ENCODE assay signal across 8 cellular contexts in the genomic region with DNA sequence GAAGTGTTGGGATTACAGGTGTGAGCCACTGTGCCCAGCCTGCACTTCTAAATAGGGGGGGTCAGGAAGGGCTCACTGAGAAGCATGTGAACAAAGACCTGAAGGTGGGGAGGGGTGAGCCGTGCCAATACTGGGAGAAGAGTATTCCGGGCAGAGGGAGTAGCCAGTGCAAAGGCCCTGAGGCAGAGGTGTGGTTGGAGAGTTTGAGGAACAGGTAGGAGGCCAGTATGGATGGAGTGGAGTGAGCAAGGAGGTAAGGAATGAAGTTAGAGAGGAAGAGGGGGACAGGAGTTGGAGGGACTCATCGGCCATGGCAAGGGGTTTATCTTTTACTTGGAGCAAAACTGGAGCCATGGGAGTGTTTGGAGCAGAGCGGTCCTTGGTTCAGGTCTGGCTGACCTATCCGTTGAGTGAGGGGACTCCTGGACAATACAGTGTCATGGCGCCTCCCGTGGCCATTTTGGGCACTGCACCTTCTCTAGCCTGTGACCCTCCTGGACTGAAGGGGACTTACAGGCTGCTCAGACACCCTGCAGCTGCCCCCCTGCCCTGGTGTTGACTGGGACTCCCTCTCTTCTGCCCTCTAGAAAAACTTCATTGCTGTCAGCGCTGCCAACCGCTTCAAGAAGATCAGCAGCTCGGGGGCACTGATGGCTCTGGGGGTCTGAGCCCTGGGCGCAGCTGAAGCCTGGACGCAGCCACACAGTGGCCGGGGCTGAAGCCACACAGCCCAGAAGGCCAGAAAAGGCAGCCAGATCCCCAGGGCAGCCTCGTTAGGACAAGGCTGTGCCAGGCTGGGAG. TPM values are rescaled to one million over a fixed set of nuclear protein-coding genes. Genes with fewer than 3 reads are reported as not detected.
DNase-seq lines count a peak whose midpoint lies in the region; ATAC-seq, FAIRE-seq and TF ChIP-seq lines count a peak whose summit lies in the region.

No MANE protein-coding gene starts in this region.

- peaks cover 33% of the 10 kb centered on the region for H3K4me1 Mint-ChIP-seq in nephron

- no peaks in the 10 kb centered on the region for H3K9me3 ChIP-seq in H1 (ENCODE audit: insufficient read depth in 2 of 2, low read depth in 1 of 2, low read length in 1 of 2)
- no peaks in the 10 kb centered on the region for H3K9me3 ChIP-seq in tibial nerve

- 60% methylated on average over 14 of the region's 14 CpGs; no CpG with 5 or more reads in 1 of the 2 experiments for WGBS in H1 (ENCODE audit: extremely low coverage in 1 of 2, insufficient coverage in 1 of 2, insufficient read length in 1 of 2, insufficient replicate concordance in 2 of 2, low coverage in 1 of 2, low lambda C conversion rate in 2 of 2, missing lambda C conversion rate in 1 of 2), 2 experiments
- WGBS in tibial nerve, 2 donors = 42 to 51% methylated on average over 7 to 10 of the region's 14 CpGs

- DNase-seq in NCI-H1105 treated with DMSO at 0.1 percent for 48 hours (lab: John Stamatoyannopoulos, UW) = peak; percentile 9
- DNase-seq in NCI-H1105 (lab: John Stamatoyannopoulos, UW) = no peak
- peak; percentile 30 for DNase-seq in MV-4-11 (lab: John Stamatoyannopoulos, UW)
- peak; percentile 78 to 82 for DNase-seq in activated CD4-positive, alpha-beta T cell treated with anti-CD3 and anti-CD28 coated beads, Interleukin-2, amount 50 U/mL, for 48 hours
- peak; percentile 83 to 99 for DNase-seq in H1 (ENCODE audit: low read depth in 1 of 2, low spot score in 2 of 2)
- DNase-seq in tibial nerve (ENCODE audit: low spot score in 2 of 2) = peak; percentile 61 to 83

- H3K4me1 ChIP-seq in H1 (replicated peaks in 1 of 4; ENCODE audit: control insufficient read depth in 3 of 4, insufficient read depth in 4 of 4, low read length in 3 of 4) (peaks cover 0 to 12% (median 10%) of the 10 kb centered on the region in 4 experiments; a peak in 5 of 7 replicates), tibial nerve (peaks cover 0 to 62% (median 37%) of the 10 kb centered on the region in 4 donors)

- no peaks in the 10 kb centered on the region for H3K23me2 ChIP-seq in H1 (ENCODE audit: low read depth, low read length)

- POLR2A ChIA-PET in H1 (lab: Charles Lee; ENCODE audit: partially characterized antibody) = interaction anchor here (0.5 to 0.7 kb wide), 2 partner anchors 18 to 246 kb away, joined by 3 read pairs; no protein-coding TSS in a partner anchor

- 0 out of 2 replicates have a peak overlapping the region, but pooled peaks have one; percentile 92 for H2BK15ac ChIP-seq in H1 (ENCODE audit: low read length)

- no peak overlapping the region for H2BK20ac ChIP-seq in H1 (ENCODE audit: low read length)

- no peak overlapping the region for H4K5ac ChIP-seq in H1 (ENCODE audit: insufficient read length, low read depth, low read length)

- TF ChIP-seq RAD21 in H1 (IDR thresholded peaks at IDR 0.05 in 1 of 2, conservative IDR thresholded peaks at IDR 0.05 in 1 of 2; ENCODE audit: low read depth in 2 of 2, low read length in 2 of 2) = peak; percentile 73 to 80

- peak; percentile 98 to 100 (median 100) for TF ChIP-seq CTCF in H1 (IDR thresholded peaks at IDR 0.05; ENCODE audit: control extremely low read depth in 1 of 3, insufficient read depth in 1 of 3, low read depth in 1 of 3, low read length in 3 of 3)
- peak; percentile 82 to 92 (median 90) for TF ChIP-seq CTCF in nephron (IDR thresholded peaks at IDR 0.05; ENCODE audit: unreplicated experiment in 3 of 3)
- TF ChIP-seq CTCF in tibial nerve (IDR thresholded peaks at IDR 0.05) = peak; percentile 70 to 85 (median 74)

- peak overlapping the region in 2 of 3 experiments; percentile 78 to 89 for H3K27ac Mint-ChIP-seq in nephron

- TF ChIP-seq EP300 in H1 (IDR thresholded peaks at IDR 0.05; ENCODE audit: borderline replicate concordance in 1 of 2, low read depth in 2 of 2, low read length in 2 of 2) = no peak
- TF ChIP-seq EP300 in tibial nerve (IDR thresholded peaks at IDR 0.05) = no peak

- no peak overlapping the region for H3K23ac ChIP-seq in H1 (ENCODE audit: insufficient read length)

- no peak overlapping the region for H3K56ac ChIP-seq in H1 (replicated peaks; ENCODE audit: insufficient read length, low read depth, low read length)

- no peak overlapping the region for H2BK12ac ChIP-seq in H1 (ENCODE audit: low read depth, low read length)

- ATAC-seq in GM21423 (IDR thresholded peaks at IDR 0.05; ENCODE audit: unreplicated experiment) = no peak

- H3K4me2 ChIP-seq in H1 (ENCODE audit: insufficient read depth in 1 of 2, low read depth in 2 of 2, low read length in 2 of 2) = no peak overlapping the region

- H4K8ac ChIP-seq in H1 (ENCODE audit: extremely low read depth, insufficient read depth, low read length) = peak overlapping the region; percentile 66; the same call in 1 of the 2 replicates

- no peak overlapping the region for H2BK120ac ChIP-seq in H1 (replicated peaks; ENCODE audit: low read depth, low read length)

- TF ChIP-seq POLR2A in H1 (IDR thresholded peaks at IDR 0.05; ENCODE audit: control extremely low read depth in 1 of 2, low read depth in 2 of 2, low read length in 2 of 2) = no peak
- no peak for TF ChIP-seq POLR2A in tibial nerve (IDR thresholded peaks at IDR 0.05)

- peak overlapping the region; percentile 60 for H3K18ac ChIP-seq in H1 (ENCODE audit: extremely low read depth, low read length)

- CTCF ChIA-PET in H1 (lab: Charles Lee; ENCODE audit: partially characterized antibody) = interaction anchor here (0.7 to 7.3 kb wide), 20 partner anchors 9 to 258 kb away, joined by 3 to 111 read pairs (median 4); partner anchors contain the start of genes FOXS1, MYLK2 and PDRG1

- no peak overlapping the region for H2AK5ac ChIP-seq in H1 (ENCODE audit: low read depth, low read length)

- H4K20me1 ChIP-seq in H1 (replicated peaks in 1 of 2; ENCODE audit: control insufficient read depth in 1 of 2, insufficient read depth in 2 of 2, low read length in 2 of 2) = no peaks in the 10 kb centered on the region

- H3K27ac ChIP-seq in H1 (ENCODE audit: low read depth, low read length) = no peak overlapping the region
- H3K27ac ChIP-seq in tibial nerve = peak overlapping the region in 3 of 4 donors; percentile 11 to 79 (median 75)

- H3K27me3 ChIP-seq in H1 (replicated peaks in 1 of 4; ENCODE audit: control insufficient read depth in 3 of 4, extremely low read depth in 1 of 4, insufficient read depth in 3 of 4, low read length in 3 of 4) = no peaks in the 10 kb centered on the region
- no peaks in the 10 kb centered on the region for H3K27me3 ChIP-seq in tibial nerve

- no peaks in the 10 kb centered on the region for H3K27me3 Mint-ChIP-seq in nephron (ENCODE audit: low read depth)

- no peak overlapping the region for H3K4me3 Mint-ChIP-seq in nephron

- no peak overlapping the region for H3K4ac ChIP-seq in H1 (replicated peaks; ENCODE audit: insufficient read length, low read depth, low read length)

- H3K9ac ChIP-seq in H1 (replicated peaks in 1 of 4; ENCODE audit: extremely low read depth in 1 of 4, low read depth in 3 of 4, low read length in 3 of 4) = no peak overlapping the region; a peak in 1 of 7 replicates

- H3K36me3 Mint-ChIP-seq in nephron (ENCODE audit: low read depth) = no peaks in the 10 kb centered on the region

- no peaks in the 10 kb centered on the region for H3K79me1 ChIP-seq in H1 (ENCODE audit: low read depth, low read length)

- H3K4me3 ChIP-seq in H1 (ENCODE audit: extremely low read depth in 1 of 4, insufficient read depth in 2 of 4, low read depth in 3 of 4, low read length in 4 of 4) (no peak overlapping the region), tibial nerve (no peak overlapping the region)

- peak; percentile 94 for FAIRE-seq in H1 (lab: Jason Lieb, UNC)

- H3K9me3 Mint-ChIP-seq in nephron = no peaks in the 10 kb centered on the region

- H3K79me2 ChIP-seq in H1 (ENCODE audit: control insufficient read depth in 1 of 2, insufficient read depth in 2 of 2, low read length in 2 of 2) = no peaks in the 10 kb centered on the region

- H2AFZ ChIP-seq in H1 (ENCODE audit: low read length) = no peak overlapping the region

- 0 out of 2 replicates have a peak overlapping the region, but pooled peaks have one; percentile 5 for H2BK5ac ChIP-seq in H1 (ENCODE audit: low read depth, low read length)

- H3K36me3 ChIP-seq in H1 (ENCODE audit: control insufficient read depth in 2 of 4, insufficient read depth in 4 of 4, low read length in 3 of 4) = no peaks in the 10 kb centered on the region; a peak in 1 of 8 replicates
- no peaks in the 10 kb centered on the region for H3K36me3 ChIP-seq in tibial nerve

- H3K14ac ChIP-seq in H1 (ENCODE audit: insufficient read length) = no peak overlapping the region

- H4K91ac ChIP-seq in H1 (replicated peaks; ENCODE audit: insufficient read length, low read length) = no peak overlapping the region

RNA-seq across cellular contexts. Expression of gene FOXS1, which starts 12.1 kb away (rescaled TPM):
- total RNA-seq in H1 (2021; fragmentation: NEBNext Ultra II Directional; extraction: Animal tissue kit (Norgen Biotek cat#: 25700)) = not detected in 2 replicates
- 0.45 and 0.47 TPM in 2 replicates for polyA plus RNA-seq in H1 (2011; rRNA removed)
- polyA plus RNA-seq in H1 (2011; cell fraction: cytosol; rRNA removed) = 0.36 TPM
- polyA plus RNA-seq in H1 (2011; cell fraction: nucleus; rRNA removed) = 0.43 TPM
- polyA plus RNA-seq in H1 (2012, experiment 1 of 2) = 0.13 to 0.28 TPM in 2 of 4 replicates, not detected in the others
- 0.26 TPM for polyA plus RNA-seq in H1 (2012, experiment 2 of 2)
- 0.12 TPM for polyA plus RNA-seq in H1 (2013, experiment 1 of 2)
- 0.20 TPM for polyA plus RNA-seq in H1 (2013, experiment 2 of 2)
- not detected in 2 replicates for polyA minus RNA-seq in H1 (2011; rRNA and poly(A)+ RNA removed)
- polyA minus RNA-seq in H1 (2011; cell fraction: cytosol; rRNA and poly(A)+ RNA removed) = not detected
- 1.00 TPM for polyA minus RNA-seq in H1 (2011; cell fraction: nucleus; rRNA and poly(A)+ RNA removed)
- total RNA-seq in tibial nerve = 10 to 100 TPM in 1 of 4 donors, 1 to 10 TPM in 3; 3.0 to 11.8 (median 8.0) TPM

RNA-seq across cellular contexts. Expression of gene MYLK2, which starts 14.2 kb away (rescaled TPM):
- 0.22 TPM in 1 of 2 replicates, not detected in the other for total RNA-seq in H1 (2021; fragmentation: NEBNext Ultra II Directional; extraction: Animal tissue kit (Norgen Biotek cat#: 25700))
- polyA plus RNA-seq in H1 (2011; rRNA removed) = 0.26 and 0.27 TPM in 2 replicates
- 0.36 TPM for polyA plus RNA-seq in H1 (2011; cell fraction: cytosol; rRNA removed)
- polyA plus RNA-seq in H1 (2011; cell fraction: nucleus; rRNA removed) = 0.73 TPM
- 0.21 to 0.41 TPM (median 0.23 TPM) in 4 replicates for polyA plus RNA-seq in H1 (2012, experiment 1 of 2)
- polyA plus RNA-seq in H1 (2012, experiment 2 of 2) = 0.13 TPM
- 0.20 TPM for polyA plus RNA-seq in H1 (2013, experiment 1 of 2)
- polyA plus RNA-seq in H1 (2013, experiment 2 of 2) = 0.22 TPM
- 0.09 and 0.32 TPM in 2 replicates for polyA minus RNA-seq in H1 (2011; rRNA and poly(A)+ RNA removed)
- polyA minus RNA-seq in H1 (2011; cell fraction: cytosol; rRNA and poly(A)+ RNA removed) = not detected
- polyA minus RNA-seq in H1 (2011; cell fraction: nucleus; rRNA and poly(A)+ RNA removed) = 0.40 TPM
- 1 to 10 TPM in 1 of 4 donors, under 1 TPM in 1, not detected in 2; 0.66 to 1.3 TPM for total RNA-seq in tibial nerve

RNA-seq across cellular contexts. Expression of gene DUSP15, which starts 37.0 kb away (rescaled TPM):
- 0.91 and 1.0 TPM in 2 replicates for total RNA-seq in H1 (2021; fragmentation: NEBNext Ultra II Directional; extraction: Animal tissue kit (Norgen Biotek cat#: 25700))
- 3.2 and 6.0 TPM in 2 replicates for polyA plus RNA-seq in H1 (2011; rRNA removed)
- 3.9 TPM for polyA plus RNA-seq in H1 (2011; cell fraction: cytosol; rRNA removed)
- polyA plus RNA-seq in H1 (2011; cell fraction: nucleus; rRNA removed) = 4.7 TPM
- polyA plus RNA-seq in H1 (2012, experiment 1 of 2) = 0.77 to 3.2 TPM (median 2.8 TPM) in 4 replicates
- 1.6 TPM for polyA plus RNA-seq in H1 (2012, experiment 2 of 2)
- polyA plus RNA-seq in H1 (2013, experiment 1 of 2) = 0.87 TPM
- 0.79 TPM for polyA plus RNA-seq in H1 (2013, experiment 2 of 2)
- polyA minus RNA-seq in H1 (2011; rRNA and poly(A)+ RNA removed) = 0.39 and 1.1 TPM in 2 replicates
- polyA minus RNA-seq in H1 (2011; cell fraction: cytosol; rRNA and poly(A)+ RNA removed) = 2.6 TPM
- polyA minus RNA-seq in H1 (2011; cell fraction: nucleus; rRNA and poly(A)+ RNA removed) = 5.4 TPM
- 10 to 100 TPM; 31.8 to 61.3 (median 44.6) TPM for total RNA-seq in tibial nerve

RNA-seq across cellular contexts. Expression of gene TTLL9, which starts 37.1 kb away (rescaled TPM):
- not detected in 2 replicates for total RNA-seq in H1 (2021; fragmentation: NEBNext Ultra II Directional; extraction: Animal tissue kit (Norgen Biotek cat#: 25700))
- polyA plus RNA-seq in H1 (2011; rRNA removed) = 0.06 and 0.19 TPM in 2 replicates
- polyA plus RNA-seq in H1 (2011; cell fraction: cytosol; rRNA removed) = 0.10 TPM
- polyA plus RNA-seq in H1 (2011; cell fraction: nucleus; rRNA removed) = 0.20 TPM
- 0.15 to 0.24 TPM (median 0.16 TPM) in 3 of 4 replicates, not detected in the other for polyA plus RNA-seq in H1 (2012, experiment 1 of 2)
- not detected for polyA plus RNA-seq in H1 (2012, experiment 2 of 2)
- polyA plus RNA-seq in H1 (2013, experiment 1 of 2) = not detected
- 0.04 TPM for polyA plus RNA-seq in H1 (2013, experiment 2 of 2)
- polyA minus RNA-seq in H1 (2011; rRNA and poly(A)+ RNA removed) = 0.20 TPM in 1 of 2 replicates, not detected in the other
- polyA minus RNA-seq in H1 (2011; cell fraction: cytosol; rRNA and poly(A)+ RNA removed) = not detected
- not detected for polyA minus RNA-seq in H1 (2011; cell fraction: nucleus; rRNA and poly(A)+ RNA removed)
- total RNA-seq in tibial nerve = 1 to 10 TPM; 2.8 to 3.7 (median 3.1) TPM

Comparison
In these comparisons a context has a peak if more than half of its experiments do, and no peak if none do; other contexts are left out.
1. RNA of gene DUSP15, which starts 37.0 kb away (total RNA-seq): 31.8 to 61.3 TPM in tibial nerve; 0.91 to 1.0 TPM in H1; every median in the first group is over 10 times any median in the second.
2. Peak in every context shown above with its lines, with median percentiles within 50 percentile points of each other: CTCF ChIP-seq.